13 cellular contexts compared by ENCODE assay signal in the genomic region with DNA sequence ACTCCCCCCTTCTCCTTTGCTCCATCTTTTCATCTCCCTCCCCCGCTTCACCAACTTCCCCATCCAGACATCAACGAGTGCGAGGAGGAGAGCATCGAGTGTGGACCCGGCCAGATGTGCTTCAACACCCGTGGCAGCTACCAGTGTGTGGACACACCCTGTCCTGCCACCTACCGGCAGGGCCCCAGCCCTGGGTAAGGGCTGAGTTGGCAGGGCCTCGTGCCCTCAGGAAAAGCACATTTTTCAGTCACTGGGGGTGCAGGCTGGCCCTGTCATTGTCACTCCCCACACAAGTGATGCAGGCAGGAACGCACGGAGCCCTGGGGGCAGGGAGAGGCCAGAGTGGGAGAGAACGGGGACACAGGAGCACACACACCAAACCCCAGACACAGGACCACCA. TPM values are rescaled to one million over a fixed set of nuclear protein-coding genes. Genes with fewer than 3 reads are reported as not detected.
A peak's percentile ranks its signal among the peaks of the same experiment; 100 is the strongest.
DNase-seq lines count a peak whose midpoint lies in the region; ATAC-seq and TF ChIP-seq lines count a peak whose summit lies in the region.
"Had no signal": no experiment of that assay in that cellular context is flagged by ENCODE, and none has a peak within 500 bp of the region (broad histone marks: within the 10 kb centered on the region; RNA-seq: fewer than 3 reads in every experiment).

No MANE protein-coding gene starts in this region.

- ATAC-seq in HCT116 (peak; percentile 50; the same call in 1 of the 2 replicates), WTC11 (no peak), left lobe of liver (peak; percentile 42), HG03135 (IDR thresholded peaks at IDR 0.05; ENCODE audit: unreplicated experiment) (no peak), GM18909 (IDR thresholded peaks at IDR 0.05; ENCODE audit: poor library complexity, unreplicated experiment) (no peak), HG02885 (IDR thresholded peaks at IDR 0.05; ENCODE audit: poor library complexity, unreplicated experiment) (no peak)
- ATAC-seq: naive thymus-derived CD4-positive, alpha-beta T cell had no signal

- no peak overlapping the region for H3K4me3 ChIP-seq in AG09309 (ENCODE audit: control insufficient read depth, low read depth, low read length)
- no peak overlapping the region for H3K4me3 ChIP-seq in HCT116 (replicated peaks in 1 of 2; ENCODE audit: low read depth in 1 of 2, low read length in 2 of 2)

- no peaks in the 10 kb centered on the region for H3K9me3 Mint-ChIP-seq in WTC11

- no peak for TF ChIP-seq POLR2A in HCT116 (IDR thresholded peaks at IDR 0.05; ENCODE audit: borderline replicate concordance, extremely low read depth, insufficient read depth, insufficient read length)

- no peak overlapping the region for H3K9ac ChIP-seq in HCT116 (ENCODE audit: low read length)

- H3K4me3 Mint-ChIP-seq in WTC11, result peak overlapping the region; percentile 65; the same call in 1 of the 2 replicates

- TF ChIP-seq CTCF in AG09309 (IDR thresholded peaks at IDR 0.05; ENCODE audit: control insufficient read depth, insufficient read depth, low read depth, low read length, missing control alignments), result peak; percentile 3
- peak in 2 of 3 experiments; percentile 10 to 13; a peak in 1 of 6 replicates for TF ChIP-seq CTCF in HCT116 (IDR thresholded peaks at IDR 0.05 in 2 of 3, conservative IDR thresholded peaks at IDR 0.05 in 1 of 3; ENCODE audit: borderline replicate concordance in 1 of 3, insufficient read depth in 1 of 3, low read depth in 2 of 3, low read length in 2 of 3)
- no peak for TF ChIP-seq CTCF in WTC11 (IDR thresholded peaks at IDR 0.05)

- H2AFZ ChIP-seq in HCT116 (ENCODE audit: low read depth, low read length, poor library complexity, severe bottlenecking), result no peak overlapping the region

- CTCF ChIA-PET in HCT116 (lab: Charles Lee) (no interaction called here), WTC11 (lab: Charles Lee) (no interaction called here)

- H3K36me3 ChIP-seq in HCT116 (ENCODE audit: control insufficient read depth in 1 of 2, insufficient read depth in 2 of 2, low read length in 2 of 2), result no peaks in the 10 kb centered on the region

- H3K4me2 ChIP-seq in HCT116 (ENCODE audit: low read length), result no peak overlapping the region

- H3K79me2 ChIP-seq in HCT116 (ENCODE audit: insufficient read depth, low read length), result no peaks in the 10 kb centered on the region

- RAD21 ChIA-PET in HCT116 (lab: Charles Lee; ENCODE audit: low non-redundant PET in 1 of 2, low total read pairs in 2 of 2, uncharacterized antibody in 2 of 2, unreplicated experiment in 2 of 2), result no interaction called here

- peaks cover under 1 to 3% of the 10 kb centered on the region in 2 experiments for H3K4me1 ChIP-seq in HCT116 (ENCODE audit: control insufficient read depth in 1 of 2, insufficient read depth in 2 of 2, low read length in 2 of 2)
- H3K4me1 ChIP-seq: psoas muscle had no signal

- H3K27ac Mint-ChIP-seq in WTC11, result no peak overlapping the region
- H3K27ac Mint-ChIP-seq: activated B cell treated with CpG ODN at 0.5 μM for 24 hours; naive thymus-derived CD4-positive, alpha-beta T cell had no signal

- BruUV-seq in HCT116 (replicated peaks; lab: Mats Ljungman, UMichigan), result no TSS peak

- no peak for TF ChIP-seq RAD21 in HCT116 (IDR thresholded peaks at IDR 0.05; ENCODE audit: low read depth)

- no peaks in the 10 kb centered on the region for H3K9me3 ChIP-seq in HCT116 (ENCODE audit: control insufficient read depth in 1 of 2, insufficient read depth in 1 of 2, low read depth in 1 of 2, low read length in 2 of 2)
- H3K9me3 ChIP-seq: psoas muscle had no signal

- peaks cover 12% of the 10 kb centered on the region; the same call in 1 of the 2 replicates for H3K4me1 Mint-ChIP-seq in WTC11
- H3K4me1 Mint-ChIP-seq: activated B cell treated with CpG ODN at 0.5 μM for 24 hours had no signal

- H3K27me3 ChIP-seq in HCT116 (ENCODE audit: insufficient read depth, low read length), result no peaks in the 10 kb centered on the region

- POLR2A ChIA-PET in HCT116 (lab: Charles Lee), result no interaction called here
- POLR2A ChIA-PET in WTC11 (lab: Charles Lee), result no interaction called here

- no peak for DNase-seq in AG09309 (ENCODE audit: low read depth)
- DNase-seq in HCT116 (ENCODE audit: low read depth, low spot score), result no peak
- no peak for DNase-seq in WTC11 (ENCODE audit: low spot score)
- peak; percentile 70 for DNase-seq in left lobe of liver (ENCODE audit: low spot score)
- no peak for DNase-seq in activated T-cell treated with anti-CD3 and anti-CD28 coated beads, Interleukin-2, amount 50 U/mL, for 1 hour
- DNase-seq: activated B cell treated with CpG ODN at 0.5 μM for 24 hours; naive thymus-derived CD4-positive, alpha-beta T cell; NCI-H82; stimulated activated CD4-positive, alpha-beta T cell treated with anti-CD3 and anti-CD28 coated beads, Interleukin-15, amount 100 ng/mL, for 24 hours had no signal

- H3K9me2 ChIP-seq in HCT116 (ENCODE audit: insufficient read depth), result no peaks in the 10 kb centered on the region

- H3K27ac ChIP-seq in HCT116 (ENCODE audit: low read depth, low read length), result no peak overlapping the region
- H3K27ac ChIP-seq: psoas muscle had no signal

- H4K20me1 ChIP-seq in HCT116 (ENCODE audit: insufficient read depth), result no peaks in the 10 kb centered on the region

- H3K36me3 Mint-ChIP-seq in WTC11, result no peaks in the 10 kb centered on the region
- H3K36me3 Mint-ChIP-seq: naive thymus-derived CD4-positive, alpha-beta T cell had no signal

- intact Hi-C loops in HCT116 (cut with micrococcal nuclease), result no loop called here

- peaks cover 35% of the 10 kb centered on the region for H3K27me3 Mint-ChIP-seq in WTC11 (ENCODE audit: low read depth)

TF ChIP-seq in HCT116, 20 proteins besides CTCF, POLR2A, EP300 and RAD21:
- TF ChIP-seq YY1 (IDR thresholded peaks at IDR 0.05; ENCODE audit: extremely low read depth, insufficient replicate concordance, low read depth, low read length), result no peak
- no peak for TF ChIP-seq SRF (IDR thresholded peaks at IDR 0.05; ENCODE audit: low read depth)
TF ChIP-seq in HCT116: peak in this region for 0.

TF ChIP-seq in WTC11, 78 proteins besides CTCF, POLR2A, EP300 and RAD21:
- TF ChIP-seq NFE2L1 (CRISPR knock-in tag; IDR thresholded peaks at IDR 0.05), result peak; percentile 56; the same call in 1 of the 2 replicates
- TF ChIP-seq, protein P1, sequence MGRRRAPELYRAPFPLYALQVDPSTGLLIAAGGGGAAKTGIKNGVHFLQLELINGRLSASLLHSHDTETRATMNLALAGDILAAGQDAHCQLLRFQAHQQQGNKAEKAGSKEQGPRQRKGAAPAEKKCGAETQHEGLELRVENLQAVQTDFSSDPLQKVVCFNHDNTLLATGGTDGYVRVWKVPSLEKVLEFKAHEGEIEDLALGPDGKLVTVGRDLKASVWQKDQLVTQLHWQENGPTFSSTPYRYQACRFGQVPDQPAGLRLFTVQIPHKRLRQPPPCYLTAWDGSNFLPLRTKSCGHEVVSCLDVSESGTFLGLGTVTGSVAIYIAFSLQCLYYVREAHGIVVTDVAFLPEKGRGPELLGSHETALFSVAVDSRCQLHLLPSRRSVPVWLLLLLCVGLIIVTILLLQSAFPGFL (CRISPR knock-in tag; IDR thresholded peaks at IDR 0.05; ENCODE audit: borderline replicate concordance), result no peak

RNA-seq across cellular contexts. Expression of a gene that starts 12.4 kb away (rescaled TPM):
- 92.6 TPM for total RNA-seq in HCT116 (2021; ENCODE audit: unreplicated experiment)
- 159 and 175 TPM in 2 replicates for polyA plus RNA-seq in HCT116 (2012)
- total RNA-seq in WTC11 (2021), result 71.0 to 95.7 TPM (median 74.2 TPM) in 3 replicates
- total RNA-seq in left lobe of liver, result 1,233 TPM
- polyA plus RNA-seq: naive thymus-derived CD4-positive, alpha-beta T cell had no signal

Comparison
In these comparisons a context has a peak if more than half of its experiments do, and no peak if none do; other contexts are left out.
1. ATAC-seq: peak in HCT116 (single experiment) and left lobe of liver (single experiment); none in WTC11 (single experiment), HG03135 (single experiment), GM18909 (single experiment) and HG02885 (single experiment).
2. RNA of a gene that starts 12.4 kb away (total RNA-seq): 1,233 TPM in left lobe of liver (single experiment); 71.0 to 95.7 TPM in WTC11 and 92.6 TPM in HCT116 (single experiment); every median in the first group is over 10 times any median in the second.